Comparison of ENCODE assay signal across 20 cellular contexts in genomic region chr22:44211256-44211945, GRCh38. TPM values are rescaled to one million over a fixed set of nuclear protein-coding genes. Genes with fewer than 3 reads are reported as not detected.
DNase-seq lines count a peak whose midpoint lies in the region; TF ChIP-seq lines count a peak whose summit lies in the region.
"Had no signal": no experiment of that assay in that cellular context is flagged by ENCODE, and none has a peak within 500 bp of the region (broad histone marks: within the 10 kb centered on the region; RNA-seq: fewer than 3 reads in every experiment).

No MANE protein-coding gene starts in this region.

- CTCF ChIA-PET in GM10248 (lab: Yijun Ruan, JAX) = no interaction called here

- no peak for TF ChIP-seq POLR2A in sigmoid colon (IDR thresholded peaks at IDR 0.05)

- intact Hi-C loops in sigmoid colon (cut with DNase I) = no loop called here

- H3K27ac ChIP-seq in WERI-Rb-1 (peak overlapping the region; percentile 33), sigmoid colon (peak overlapping the region in 3 of 4 donors; percentile 44 to 76 (median 67))
- H3K27ac ChIP-seq: right lobe of liver had no signal

- TF ChIP-seq CTCF in GM10248 (IDR thresholded peaks at IDR 0.05; ENCODE audit: control extremely low read depth, extremely low read depth, low read depth, missing control alignments) = no peak
- no peak for TF ChIP-seq CTCF in WERI-Rb-1 (IDR thresholded peaks at IDR 0.05; ENCODE audit: low read depth, low read length)
- TF ChIP-seq CTCF in sigmoid colon (IDR thresholded peaks at IDR 0.05) = no peak

- H3K27me3 ChIP-seq in WERI-Rb-1 (ENCODE audit: insufficient read depth, low read depth, severe bottlenecking) = no peaks in the 10 kb centered on the region
- no peaks in the 10 kb centered on the region for H3K27me3 ChIP-seq in sigmoid colon
- H3K27me3 ChIP-seq: body of pancreas, dorsolateral prefrontal cortex, heart right ventricle, right lobe of liver had no signal

- POLR2A ChIA-PET in GM10248 (lab: Yijun Ruan, JAX) = no interaction called here

- H3K4me3 ChIP-seq in WERI-Rb-1 (ENCODE audit: low read depth, low read length) (no peak overlapping the region), sigmoid colon (no peak overlapping the region)
- H3K4me3 ChIP-seq: body of pancreas, dorsolateral prefrontal cortex, heart right ventricle, right lobe of liver had no signal

- H3K4me1 ChIP-seq in sigmoid colon = peaks cover 0 to 21% (median 14%) of the 10 kb centered on the region in 4 donors
- H3K4me1 ChIP-seq: body of pancreas, Caco-2, right lobe of liver had no signal

- TF ChIP-seq EP300 in sigmoid colon (IDR thresholded peaks at IDR 0.05) = no peak

- DNase-seq in GM10248 (ENCODE audit: extremely low spot score) = peak; percentile 11
- DNase-seq in WERI-Rb-1 = no peak
- peak; percentile 9 for DNase-seq in fibroblast of peridontal ligament (ENCODE audit: extremely low read depth)
- no peak for DNase-seq in sigmoid colon
- no peak for DNase-seq in DMS 273 (lab: John Stamatoyannopoulos, UW; ENCODE audit: unreplicated experiment)
- DNase-seq in HT-29 (ENCODE audit: low spot score) = no peak
- DNase-seq in NCI-H1105 treated with DMSO at 0.1 percent for 48 hours (lab: John Stamatoyannopoulos, UW) = no peak
- DNase-seq in NCI-H1417 treated with DMSO at 0.1 percent for 48 hours (lab: John Stamatoyannopoulos, UW) = no peak
- DNase-seq: activated naive CD4-positive, alpha-beta T cell treated with Interleukin-2 at 50 U/mL for 16 hours; Caco-2; heart right ventricle; islet precursor cell; NCI-H1092; right lobe of liver; stimulated activated CD4-positive, alpha-beta T cell treated with anti-CD3 and anti-CD28 coated beads, Interleukin-2, amount 100 ng/mL, for 24 hours; substantia nigra; T-helper 9 cell had no signal

- H3K9me3 ChIP-seq in WERI-Rb-1 (ENCODE audit: severe bottlenecking) (peaks cover 6% of the 10 kb centered on the region), sigmoid colon (peaks cover 0 to 5% (median 0%) of the 10 kb centered on the region in 4 donors)
- H3K9me3 ChIP-seq: body of pancreas, Caco-2, right lobe of liver had no signal

- 69 to 79% methylated on average over 6 of the region's 6 CpGs for WGBS in sigmoid colon, 2 donors

- H3K36me3 ChIP-seq in WERI-Rb-1 = no peaks in the 10 kb centered on the region
- H3K36me3 ChIP-seq in sigmoid colon = no peaks in the 10 kb centered on the region
- H3K36me3 ChIP-seq: heart right ventricle, right lobe of liver had no signal

RNA-seq across cellular contexts. Expression of gene PARVG, which starts 30.7 kb away (rescaled TPM):
- 10 to 100 TPM in 2 of 4 donors, 1 to 10 TPM in 2; 8.9 to 65.1 (median 12.3) TPM for total RNA-seq in sigmoid colon
- 10 to 100 TPM in 1 of 3 donors, 1 to 10 TPM in 2; 3.0 to 42.5 (median 4.4) TPM for polyA plus RNA-seq in sigmoid colon
- total RNA-seq in HT-29 (2014; rRNA removed; shearing (Covaris generic)) = not detected in 2 replicates
- total RNA-seq: Caco-2, SK-MEL-5 had no signal

Comparison
In these comparisons a context has a peak if more than half of its experiments do, and no peak if none do; other contexts are left out.
1. DNase-seq: peak in GM10248 (single experiment) and fibroblast of peridontal ligament (single experiment); none in WERI-Rb-1 (single experiment), sigmoid colon (single experiment), DMS 273 (single experiment), HT-29 (single experiment), NCI-H1105 treated with DMSO at 0.1 percent for 48 hours (single experiment) and NCI-H1417 treated with DMSO at 0.1 percent for 48 hours (single experiment).